ENCODE assay signal across 16 cellular contexts in genomic region chr2:178246696-178247095, GRCh38. TPM values are rescaled to one million over a fixed set of nuclear protein-coding genes. Genes with fewer than 3 reads are reported as not detected.
"Had no signal": no experiment of that assay in that cellular context is flagged by ENCODE, and none has a peak within 500 bp of the region (broad histone marks: within the 10 kb centered on the region; RNA-seq: fewer than 3 reads in every experiment).

No MANE protein-coding gene starts in this region.

- H3K4me1 Mint-ChIP-seq: central memory CD8-positive, alpha-beta T cell; immature natural killer cell; natural killer cell; stimulated activated effector memory CD8-positive, alpha-beta T cell treated with anti-CD3 and anti-CD28 coated beads, Interleukin-12 subunit alpha, Interleukin-12 subunit beta, amount 100 ng/mL, for 72 hours had no signal

- DNase-seq: effector memory CD4-positive, alpha-beta T cell; foreskin fibroblast; immature natural killer cell; natural killer cell; occipital lobe; stimulated activated CD4-positive, alpha-beta T cell treated with anti-CD3 and anti-CD28 coated beads, Interleukin-4, amount 100 ng/mL, for 1 hour; stimulated activated CD8-positive, alpha-beta memory T cell treated with anti-CD3 and anti-CD28 coated beads, Interleukin-4, amount 100 ng/mL, for 48 hours; stimulated activated naive CD8-positive, alpha-beta T cell treated with anti-CD3 and anti-CD28 coated beads, Interleukin-15, Interleukin-2, amounts not matched to agents 100 U/mL and 50 U/mL, for 24 hours; thyroid gland; uterus had no signal

- H3K27me3 ChIP-seq: esophagus muscularis mucosa, suprapubic skin, thyroid gland, uterus had no signal

- ATAC-seq: natural killer cell; stimulated activated effector memory CD8-positive, alpha-beta T cell treated with anti-CD3 and anti-CD28 coated beads, Interleukin-12 subunit alpha, Interleukin-12 subunit beta, amount 100 ng/mL, for 72 hours; stimulated activated naive CD8-positive, alpha-beta T cell treated with anti-CD3 and anti-CD28 coated beads, Interleukin-15, Interleukin-2, amounts not matched to agents 100 U/mL and 50 U/mL, for 24 hours had no signal

- H3K9me3 Mint-ChIP-seq: central memory CD8-positive, alpha-beta T cell; immature natural killer cell; natural killer cell; stimulated activated effector memory CD8-positive, alpha-beta T cell treated with anti-CD3 and anti-CD28 coated beads, Interleukin-12 subunit alpha, Interleukin-12 subunit beta, amount 100 ng/mL, for 72 hours; type B pancreatic cell had no signal

- H3K9me3 ChIP-seq: esophagus muscularis mucosa, suprapubic skin, thyroid gland, uterus had no signal

- H3K36me3 ChIP-seq: esophagus muscularis mucosa, suprapubic skin, thyroid gland, uterus had no signal

- H3K27ac Mint-ChIP-seq: immature natural killer cell; natural killer cell; stimulated activated effector memory CD8-positive, alpha-beta T cell treated with anti-CD3 and anti-CD28 coated beads, Interleukin-12 subunit alpha, Interleukin-12 subunit beta, amount 100 ng/mL, for 72 hours; type B pancreatic cell had no signal

- H3K36me3 Mint-ChIP-seq: immature natural killer cell; natural killer cell; stimulated activated effector memory CD8-positive, alpha-beta T cell treated with anti-CD3 and anti-CD28 coated beads, Interleukin-12 subunit alpha, Interleukin-12 subunit beta, amount 100 ng/mL, for 72 hours; type B pancreatic cell had no signal

- H3K4me3 Mint-ChIP-seq: central memory CD8-positive, alpha-beta T cell; immature natural killer cell; natural killer cell; stimulated activated effector memory CD8-positive, alpha-beta T cell treated with anti-CD3 and anti-CD28 coated beads, Interleukin-12 subunit alpha, Interleukin-12 subunit beta, amount 100 ng/mL, for 72 hours; type B pancreatic cell had no signal

- H3K27ac ChIP-seq: epithelial cell of prostate, esophagus muscularis mucosa, suprapubic skin, thyroid gland, uterus had no signal

- H3K4me3 ChIP-seq: esophagus muscularis mucosa, suprapubic skin, thyroid gland, uterus had no signal

RNA-seq across cellular contexts. Expression of gene OSBPL6, which starts 52.4 kb away (rescaled TPM):
- total RNA-seq: natural killer cell had no signal
- polyA plus RNA-seq: immature natural killer cell had no signal
